3 cellular contexts compared by ENCODE assay signal in the genomic region with DNA sequence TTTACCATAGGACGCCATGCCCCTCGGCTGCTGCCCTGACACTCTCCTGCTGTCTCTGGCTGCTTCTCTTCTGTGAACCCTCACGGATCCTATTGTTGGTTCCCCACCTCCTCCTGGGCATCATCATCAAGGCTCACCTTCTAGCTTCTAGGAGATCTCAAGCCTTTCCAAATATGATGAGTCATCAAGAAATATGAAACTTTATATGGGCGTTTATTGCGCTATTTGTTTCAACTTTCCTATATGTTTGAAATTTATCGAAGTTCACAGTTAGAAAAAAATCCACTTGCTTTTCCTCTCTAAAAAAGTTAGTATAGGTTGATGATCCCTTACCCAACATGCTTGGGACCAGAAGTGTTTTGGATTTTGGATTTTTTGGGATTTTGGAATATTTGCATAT.
TF ChIP-seq lines count a peak whose summit lies in the region.

No MANE protein-coding gene starts in this region.

TF ChIP-seq in A549, 52 proteins besides CTCF, POLR2A, EP300 and RAD21:
- no peak for TF ChIP-seq JUN (IDR thresholded peaks at IDR 0.05)
- no peak for TF ChIP-seq FOSL2 (IDR thresholded peaks at IDR 0.05)
- peak; percentile 69 for TF ChIP-seq FOSL2 (CRISPR knock-in tag; IDR thresholded peaks at IDR 0.05)
- TF ChIP-seq MAFK (IDR thresholded peaks at IDR 0.05; ENCODE audit: partially characterized antibody): peak; percentile 97
- TF ChIP-seq NFE2L2 (conservative IDR thresholded peaks at IDR 0.05; ENCODE audit: low read length): peak; percentile 63; the same call in 1 of the 2 replicates
TF ChIP-seq in A549: peak in this region for 3.

TF ChIP-seq in GM23338, 12 proteins besides CTCF, POLR2A, EP300 and RAD21:
- TF ChIP-seq ZNF114 (CRISPR knock-in tag; IDR thresholded peaks at IDR 0.05): no peak
- TF ChIP-seq STAT1 (IDR thresholded peaks at IDR 0.05; ENCODE audit: unreplicated experiment): no peak
- no peak for TF ChIP-seq CREB1 (CRISPR knock-in tag; IDR thresholded peaks at IDR 0.05; ENCODE audit: low read depth)
- TF ChIP-seq, protein P1, sequence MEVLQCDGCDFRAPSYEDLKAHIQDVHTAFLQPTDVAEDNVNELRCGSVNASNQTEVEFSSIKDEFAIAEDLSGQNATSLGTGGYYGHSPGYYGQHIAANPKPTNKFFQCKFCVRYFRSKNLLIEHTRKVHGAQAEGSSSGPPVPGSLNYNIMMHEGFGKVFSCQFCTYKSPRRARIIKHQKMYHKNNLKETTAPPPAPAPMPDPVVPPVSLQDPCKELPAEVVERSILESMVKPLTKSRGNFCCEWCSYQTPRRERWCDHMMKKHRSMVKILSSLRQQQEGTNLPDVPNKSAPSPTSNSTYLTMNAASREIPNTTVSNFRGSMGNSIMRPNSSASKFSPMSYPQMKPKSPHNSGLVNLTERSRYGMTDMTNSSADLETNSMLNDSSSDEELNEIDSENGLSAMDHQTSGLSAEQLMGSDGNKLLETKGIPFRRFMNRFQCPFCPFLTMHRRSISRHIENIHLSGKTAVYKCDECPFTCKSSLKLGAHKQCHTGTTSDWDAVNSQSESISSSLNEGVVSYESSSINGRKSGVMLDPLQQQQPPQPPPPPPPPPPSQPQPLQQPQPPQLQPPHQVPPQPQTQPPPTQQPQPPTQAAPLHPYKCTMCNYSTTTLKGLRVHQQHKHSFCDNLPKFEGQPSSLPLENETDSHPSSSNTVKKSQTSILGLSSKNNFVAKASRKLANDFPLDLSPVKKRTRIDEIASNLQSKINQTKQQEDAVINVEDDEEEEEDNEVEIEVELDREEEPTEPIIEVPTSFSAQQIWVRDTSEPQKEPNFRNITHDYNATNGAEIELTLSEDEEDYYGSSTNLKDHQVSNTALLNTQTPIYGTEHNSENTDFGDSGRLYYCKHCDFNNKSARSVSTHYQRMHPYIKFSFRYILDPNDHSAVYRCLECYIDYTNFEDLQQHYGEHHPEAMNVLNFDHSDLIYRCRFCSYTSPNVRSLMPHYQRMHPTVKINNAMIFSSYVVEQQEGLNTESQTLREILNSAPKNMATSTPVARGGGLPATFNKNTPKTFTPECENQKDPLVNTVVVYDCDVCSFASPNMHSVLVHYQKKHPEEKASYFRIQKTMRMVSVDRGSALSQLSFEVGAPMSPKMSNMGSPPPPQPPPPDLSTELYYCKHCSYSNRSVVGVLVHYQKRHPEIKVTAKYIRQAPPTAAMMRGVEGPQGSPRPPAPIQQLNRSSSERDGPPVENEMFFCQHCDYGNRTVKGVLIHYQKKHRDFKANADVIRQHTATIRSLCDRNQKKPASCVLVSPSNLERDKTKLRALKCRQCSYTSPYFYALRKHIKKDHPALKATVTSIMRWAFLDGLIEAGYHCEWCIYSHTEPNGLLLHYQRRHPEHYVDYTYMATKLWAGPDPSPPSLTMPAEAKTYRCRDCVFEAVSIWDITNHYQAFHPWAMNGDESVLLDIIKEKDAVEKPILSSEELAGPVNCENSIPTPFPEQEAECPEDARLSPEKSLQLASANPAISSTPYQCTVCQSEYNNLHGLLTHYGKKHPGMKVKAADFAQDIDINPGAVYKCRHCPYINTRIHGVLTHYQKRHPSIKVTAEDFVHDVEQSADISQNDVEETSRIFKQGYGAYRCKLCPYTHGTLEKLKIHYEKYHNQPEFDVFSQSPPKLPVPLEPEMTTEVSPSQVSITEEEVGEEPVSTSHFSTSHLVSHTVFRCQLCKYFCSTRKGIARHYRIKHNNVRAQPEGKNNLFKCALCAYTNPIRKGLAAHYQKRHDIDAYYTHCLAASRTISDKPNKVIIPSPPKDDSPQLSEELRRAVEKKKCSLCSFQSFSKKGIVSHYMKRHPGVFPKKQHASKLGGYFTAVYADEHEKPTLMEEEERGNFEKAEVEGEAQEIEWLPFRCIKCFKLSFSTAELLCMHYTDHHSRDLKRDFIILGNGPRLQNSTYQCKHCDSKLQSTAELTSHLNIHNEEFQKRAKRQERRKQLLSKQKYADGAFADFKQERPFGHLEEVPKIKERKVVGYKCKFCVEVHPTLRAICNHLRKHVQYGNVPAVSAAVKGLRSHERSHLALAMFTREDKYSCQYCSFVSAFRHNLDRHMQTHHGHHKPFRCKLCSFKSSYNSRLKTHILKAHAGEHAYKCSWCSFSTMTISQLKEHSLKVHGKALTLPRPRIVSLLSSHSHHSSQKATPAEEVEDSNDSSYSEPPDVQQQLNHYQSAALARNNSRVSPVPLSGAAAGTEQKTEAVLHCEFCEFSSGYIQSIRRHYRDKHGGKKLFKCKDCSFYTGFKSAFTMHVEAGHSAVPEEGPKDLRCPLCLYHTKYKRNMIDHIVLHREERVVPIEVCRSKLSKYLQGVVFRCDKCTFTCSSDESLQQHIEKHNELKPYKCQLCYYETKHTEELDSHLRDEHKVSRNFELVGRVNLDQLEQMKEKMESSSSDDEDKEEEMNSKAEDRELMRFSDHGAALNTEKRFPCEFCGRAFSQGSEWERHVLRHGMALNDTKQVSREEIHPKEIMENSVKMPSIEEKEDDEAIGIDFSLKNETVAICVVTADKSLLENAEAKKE (CRISPR knock-in tag; IDR thresholded peaks at IDR 0.05): no peak
- TF ChIP-seq ZNF331 (CRISPR knock-in tag; IDR thresholded peaks at IDR 0.05; ENCODE audit: low read depth): no peak
- TF ChIP-seq EZH2phosphoT487 (IDR thresholded peaks at IDR 0.05; ENCODE audit: unreplicated experiment): no peak
- TF ChIP-seq EZH2 (IDR thresholded peaks at IDR 0.05; ENCODE audit: low read depth, unreplicated experiment): no peak
- no peak for TF ChIP-seq JUNB (IDR thresholded peaks at IDR 0.05; ENCODE audit: unreplicated experiment)
- TF ChIP-seq POLR2AphosphoS5 (IDR thresholded peaks at IDR 0.05; ENCODE audit: low read depth): no peak

TF ChIP-seq in H1, 55 proteins besides CTCF, POLR2A, EP300 and RAD21:
- peak; percentile 86 for TF ChIP-seq MAFK (IDR thresholded peaks at IDR 0.05; ENCODE audit: low read depth, low read length)
- no peak for TF ChIP-seq JUND (IDR thresholded peaks at IDR 0.05; ENCODE audit: low read length)
